Comparison of ENCODE assay signal across 10 cellular contexts in genomic region chr4:158811216-158811540, GRCh38. TPM values are rescaled to one million over a fixed set of nuclear protein-coding genes. Genes with fewer than 3 reads are reported as not detected.
DNase-seq lines count a peak whose midpoint lies in the region; ATAC-seq, FAIRE-seq and TF ChIP-seq lines count a peak whose summit lies in the region.
"Had no signal": no experiment of that assay in that cellular context is flagged by ENCODE, and none has a peak within 500 bp of the region (broad histone marks: within the 10 kb centered on the region; RNA-seq: fewer than 3 reads in every experiment).

No MANE protein-coding gene starts in this region.

- H3K27me3 Mint-ChIP-seq in activated CD8-positive, alpha-beta T cell treated with anti-CD3 and anti-CD28 coated beads for 36 hours: no peaks in the 10 kb centered on the region
- H3K27me3 Mint-ChIP-seq in activated CD8-positive, alpha-beta T cell treated with anti-CD3 and anti-CD28 coated beads, Interleukin-2, amount 10 ng/mL, durations not matched to agents 7 days and 5 days (ENCODE audit: low read depth): no peaks in the 10 kb centered on the region
- no peaks in the 10 kb centered on the region for H3K27me3 Mint-ChIP-seq in astrocyte (ENCODE audit: low read depth, unreplicated experiment)
- H3K27me3 Mint-ChIP-seq in activated CD8-positive, alpha-beta memory T cell treated with anti-CD3 and anti-CD28 coated beads, Interleukin-2, amount 10 ng/mL, durations not matched to agents 7 days and 5 days: no peaks in the 10 kb centered on the region

- H3K4me1 ChIP-seq in astrocyte (ENCODE audit: insufficient read depth, low read length): peaks cover 44% of the 10 kb centered on the region
- H3K4me1 ChIP-seq in right lobe of liver: peaks cover 0 to 69% (median 17%) of the 10 kb centered on the region in 4 donors
- H3K4me1 ChIP-seq in transverse colon: peaks cover 26 to 89% (median 62%) of the 10 kb centered on the region in 4 donors

- H3K9ac ChIP-seq in astrocyte (ENCODE audit: low read length): peak overlapping the region; percentile 84

- TF ChIP-seq EP300 in transverse colon (IDR thresholded peaks at IDR 0.05; ENCODE audit: low read depth): no peak

- TF ChIP-seq POLR2A in right lobe of liver (IDR thresholded peaks at IDR 0.05): no peak
- TF ChIP-seq POLR2A in transverse colon (IDR thresholded peaks at IDR 0.05): no peak

- no peak overlapping the region for H3K4me3 ChIP-seq in astrocyte (ENCODE audit: insufficient read depth, low read depth, low read length)
- H3K4me3 ChIP-seq in right lobe of liver: no peak overlapping the region
- H3K4me3 ChIP-seq in transverse colon: no peak overlapping the region

- H3K9me3 Mint-ChIP-seq in activated CD8-positive, alpha-beta T cell treated with anti-CD3 and anti-CD28 coated beads for 36 hours: no peaks in the 10 kb centered on the region
- H3K9me3 Mint-ChIP-seq in activated CD8-positive, alpha-beta T cell treated with anti-CD3 and anti-CD28 coated beads, Interleukin-2, amount 10 ng/mL, durations not matched to agents 7 days and 5 days (ENCODE audit: insufficient read depth): no peaks in the 10 kb centered on the region
- no peaks in the 10 kb centered on the region for H3K9me3 Mint-ChIP-seq in astrocyte (ENCODE audit: unreplicated experiment)
- no peaks in the 10 kb centered on the region for H3K9me3 Mint-ChIP-seq in activated CD8-positive, alpha-beta memory T cell treated with anti-CD3 and anti-CD28 coated beads, Interleukin-2, amount 10 ng/mL, durations not matched to agents 7 days and 5 days (ENCODE audit: low read depth)

- DNase-seq in activated CD8-positive, alpha-beta T cell treated with anti-CD3 and anti-CD28 coated beads for 36 hours: no peak
- DNase-seq in activated CD8-positive, alpha-beta T cell treated with anti-CD3 and anti-CD28 coated beads, Interleukin-2, amount 10 ng/mL, durations not matched to agents 7 days and 5 days: no peak
- DNase-seq in astrocyte (ENCODE audit: low read depth): no peak
- DNase-seq in right lobe of liver: no peak
- DNase-seq in transverse colon: no peak
- DNase-seq in activated CD8-positive, alpha-beta memory T cell treated with anti-CD3 and anti-CD28 coated beads, Interleukin-2, amount 10 ng/mL, durations not matched to agents 7 days and 5 days: no peak
- DNase-seq in NCI-H1105 treated with DMSO at 0.1 percent for 48 hours (lab: John Stamatoyannopoulos, UW): no peak
- DNase-seq in dermis blood vessel endothelial cell: no peak
- DNase-seq: central memory CD4-positive, alpha-beta T cell; NCI-H1436 treated with DMSO at 0.1 percent for 48 hours had no signal

- no peak overlapping the region for H3K27ac Mint-ChIP-seq in activated CD8-positive, alpha-beta T cell treated with anti-CD3 and anti-CD28 coated beads for 36 hours
- H3K27ac Mint-ChIP-seq in activated CD8-positive, alpha-beta T cell treated with anti-CD3 and anti-CD28 coated beads, Interleukin-2, amount 10 ng/mL, durations not matched to agents 7 days and 5 days: no peak overlapping the region
- peak overlapping the region; percentile 73 for H3K27ac Mint-ChIP-seq in astrocyte (ENCODE audit: unreplicated experiment)
- H3K27ac Mint-ChIP-seq in activated CD8-positive, alpha-beta memory T cell treated with anti-CD3 and anti-CD28 coated beads, Interleukin-2, amount 10 ng/mL, durations not matched to agents 7 days and 5 days: no peak overlapping the region

- no peak for ATAC-seq in activated CD8-positive, alpha-beta T cell treated with anti-CD3 and anti-CD28 coated beads for 36 hours
- no peak for ATAC-seq in activated CD8-positive, alpha-beta T cell treated with anti-CD3 and anti-CD28 coated beads, Interleukin-2, amount 10 ng/mL, durations not matched to agents 7 days and 5 days
- no peak for ATAC-seq in right lobe of liver
- ATAC-seq in activated CD8-positive, alpha-beta memory T cell treated with anti-CD3 and anti-CD28 coated beads, Interleukin-2, amount 10 ng/mL, durations not matched to agents 7 days and 5 days: no peak

- H3K79me2 ChIP-seq in astrocyte (ENCODE audit: insufficient read depth, low read length): peaks cover 55% of the 10 kb centered on the region

- H3K4me3 Mint-ChIP-seq in activated CD8-positive, alpha-beta T cell treated with anti-CD3 and anti-CD28 coated beads for 36 hours: peak overlapping the region; percentile 61
- no peak overlapping the region for H3K4me3 Mint-ChIP-seq in activated CD8-positive, alpha-beta T cell treated with anti-CD3 and anti-CD28 coated beads, Interleukin-2, amount 10 ng/mL, durations not matched to agents 7 days and 5 days
- H3K4me3 Mint-ChIP-seq in astrocyte (ENCODE audit: unreplicated experiment): no peak overlapping the region
- H3K4me3 Mint-ChIP-seq in activated CD8-positive, alpha-beta memory T cell treated with anti-CD3 and anti-CD28 coated beads, Interleukin-2, amount 10 ng/mL, durations not matched to agents 7 days and 5 days: no peak overlapping the region

- no peak overlapping the region for H2AFZ ChIP-seq in astrocyte (ENCODE audit: low read depth, low read length)

- H3K27ac ChIP-seq in astrocyte (ENCODE audit: low read depth, low read length): peak overlapping the region; percentile 94
- H3K27ac ChIP-seq in right lobe of liver: peak overlapping the region; percentile 0 to 62 (median 44)
- H3K27ac ChIP-seq in transverse colon: peak overlapping the region; percentile 85 to 90 (median 88)

- H3K4me2 ChIP-seq in astrocyte (ENCODE audit: low read length): peak overlapping the region; percentile 73

- no peaks in the 10 kb centered on the region for H4K20me1 ChIP-seq in astrocyte (ENCODE audit: insufficient read depth, low read length)

- peaks cover 46% of the 10 kb centered on the region for H3K4me1 Mint-ChIP-seq in activated CD8-positive, alpha-beta T cell treated with anti-CD3 and anti-CD28 coated beads for 36 hours (ENCODE audit: low read depth)
- H3K4me1 Mint-ChIP-seq in activated CD8-positive, alpha-beta T cell treated with anti-CD3 and anti-CD28 coated beads, Interleukin-2, amount 10 ng/mL, durations not matched to agents 7 days and 5 days (ENCODE audit: low read depth): peaks cover 34% of the 10 kb centered on the region
- peaks cover 50% of the 10 kb centered on the region for H3K4me1 Mint-ChIP-seq in astrocyte (ENCODE audit: low read depth, unreplicated experiment)
- H3K4me1 Mint-ChIP-seq in activated CD8-positive, alpha-beta memory T cell treated with anti-CD3 and anti-CD28 coated beads, Interleukin-2, amount 10 ng/mL, durations not matched to agents 7 days and 5 days: peaks cover 41% of the 10 kb centered on the region

- CTCF ChIA-PET in activated CD8-positive, alpha-beta T cell treated with anti-CD3 and anti-CD28 coated beads for 36 hours (lab: Charles Lee): interaction anchor here (1.2 to 2.6 kb wide), 3 partner anchors 12 to 391 kb away, joined by 5 to 8 read pairs (median 5); no protein-coding TSS in a partner anchor
- CTCF ChIA-PET in activated CD8-positive, alpha-beta T cell treated with anti-CD3 and anti-CD28 coated beads, Interleukin-2, amount 10 ng/mL, durations not matched to agents 7 days and 5 days (lab: Charles Lee): interaction anchor here (0.8 to 2.0 kb wide), 5 partner anchors 7 to 42 kb away, joined by 3 to 10 read pairs (median 3); no protein-coding TSS in a partner anchor
- CTCF ChIA-PET in activated CD8-positive, alpha-beta memory T cell treated with anti-CD3 and anti-CD28 coated beads, Interleukin-2, amount 10 ng/mL, durations not matched to agents 7 days and 5 days (lab: Charles Lee): interaction anchor here (1.1 kb wide), 1 partner anchor 39 kb away, joined by 3 read pairs; no protein-coding TSS in a partner anchor

- no peaks in the 10 kb centered on the region for H3K36me3 Mint-ChIP-seq in activated CD8-positive, alpha-beta T cell treated with anti-CD3 and anti-CD28 coated beads for 36 hours (ENCODE audit: low read depth)
- H3K36me3 Mint-ChIP-seq in activated CD8-positive, alpha-beta T cell treated with anti-CD3 and anti-CD28 coated beads, Interleukin-2, amount 10 ng/mL, durations not matched to agents 7 days and 5 days (ENCODE audit: low read depth): no peaks in the 10 kb centered on the region
- no peaks in the 10 kb centered on the region for H3K36me3 Mint-ChIP-seq in astrocyte (ENCODE audit: low read depth, unreplicated experiment)
- H3K36me3 Mint-ChIP-seq in activated CD8-positive, alpha-beta memory T cell treated with anti-CD3 and anti-CD28 coated beads, Interleukin-2, amount 10 ng/mL, durations not matched to agents 7 days and 5 days: peaks cover 12% of the 10 kb centered on the region

- H3K27me3 ChIP-seq in astrocyte (ENCODE audit: insufficient read depth, low read length) (no peaks in the 10 kb centered on the region), right lobe of liver (no peaks in the 10 kb centered on the region), transverse colon (no peaks in the 10 kb centered on the region)

- H3K36me3 ChIP-seq in astrocyte (ENCODE audit: insufficient read depth, low read length) (no peaks in the 10 kb centered on the region), right lobe of liver (no peaks in the 10 kb centered on the region), transverse colon (no peaks in the 10 kb centered on the region)

- in situ Hi-C loops in transverse colon (cut with MboI; ENCODE audit: low pct_ligation_motif_present in 1 of 4, low pct_unique_long_range_greater_than_20kb in 1 of 4, low sequenced_read_pairs in 3 of 4): no loop called here

- no peak for TF ChIP-seq CTCF in activated CD8-positive, alpha-beta T cell treated with anti-CD3 and anti-CD28 coated beads for 36 hours (IDR thresholded peaks at IDR 0.05)
- TF ChIP-seq CTCF in astrocyte (IDR thresholded peaks at IDR 0.05; ENCODE audit: insufficient read depth, low read depth, low read length): no peak
- TF ChIP-seq CTCF in right lobe of liver (IDR thresholded peaks at IDR 0.05): no peak
- no peak for TF ChIP-seq CTCF in transverse colon (IDR thresholded peaks at IDR 0.05)

- H3K9me3 ChIP-seq in astrocyte (ENCODE audit: insufficient read depth, low read depth, low read length): no peaks in the 10 kb centered on the region
- no peaks in the 10 kb centered on the region for H3K9me3 ChIP-seq in right lobe of liver
- H3K9me3 ChIP-seq in transverse colon: no peaks in the 10 kb centered on the region

- intact Hi-C loops in activated CD8-positive, alpha-beta T cell treated with anti-CD3 and anti-CD28 coated beads for 36 hours (cut with micrococcal nuclease): loop anchor here (5.0 kb wide), 1 partner anchor 39 kb away; no protein-coding TSS in a partner anchor
- intact Hi-C loops in right lobe of liver (cut with DNase I) (no loop called here), transverse colon (cut with DNase I; ENCODE audit: low total_unique reads) (loop anchor here (5.0 kb wide), 1 partner anchor 44 kb away; the partner anchor contains the start of gene FNIP2)

- POLR2A ChIA-PET in activated CD8-positive, alpha-beta T cell treated with anti-CD3 and anti-CD28 coated beads for 36 hours (lab: Charles Lee): interaction anchor here (0.6 kb wide), 1 partner anchor 59 kb away, joined by 3 read pairs; no protein-coding TSS in a partner anchor
- POLR2A ChIA-PET in activated CD8-positive, alpha-beta T cell treated with anti-CD3 and anti-CD28 coated beads, Interleukin-2, amount 10 ng/mL, durations not matched to agents 7 days and 5 days (lab: Charles Lee): interaction anchor here (1.7 kb wide), 1 partner anchor 15 kb away, joined by 6 read pairs; no protein-coding TSS in a partner anchor

- FAIRE-seq in astrocyte (lab: Jason Lieb, UNC): no peak

RNA-seq across cellular contexts. Expression of gene FNIP2, which starts 42.4 kb away (rescaled TPM):
- total RNA-seq in activated CD8-positive, alpha-beta T cell treated with anti-CD3 and anti-CD28 coated beads for 36 hours: 10 to 100 TPM; 11.2 to 11.7 TPM
- 10 to 100 TPM; 13.1 to 13.7 TPM for total RNA-seq in activated CD8-positive, alpha-beta T cell treated with anti-CD3 and anti-CD28 coated beads, Interleukin-2, amount 10 ng/mL, durations not matched to agents 7 days and 5 days
- total RNA-seq in astrocyte (18.4 and 18.5 TPM in 2 replicates), right lobe of liver (10 to 100 TPM; 34.2 to 67.4 (median 37.8) TPM), transverse colon (100 to 1,000 TPM in 1 of 4 donors, 10 to 100 TPM in 3; 47.2 to 105 (median 64.0) TPM), dermis blood vessel endothelial cell (59.6 and 62.3 TPM in 2 replicates)
- 10 to 100 TPM; 12.3 to 17.1 TPM for total RNA-seq in activated CD8-positive, alpha-beta memory T cell treated with anti-CD3 and anti-CD28 coated beads, Interleukin-2, amount 10 ng/mL, durations not matched to agents 7 days and 5 days

Comparison
In these comparisons a context has a peak if more than half of its experiments do, and no peak if none do; other contexts are left out.
1. H3K27ac ChIP-seq: peak in every context shown above with its lines; median percentile 94 in astrocyte; 88 in transverse colon; 44 in right lobe of liver.
2. intact Hi-C loops: an anchor here in activated CD8-positive, alpha-beta T cell treated with anti-CD3 and anti-CD28 coated beads for 36 hours (5.0 kb wide) and transverse colon (5.0 kb wide); none called in right lobe of liver.